ENCODE assay signal across 11 cellular contexts in genomic region chr17:47325176-47325575, GRCh38. TPM values are rescaled to one million over a fixed set of nuclear protein-coding genes. Genes with fewer than 3 reads are reported as not detected.
DNase-seq lines count a peak whose midpoint lies in the region; ATAC-seq and TF ChIP-seq lines count a peak whose summit lies in the region.
"Had no signal": no experiment of that assay in that cellular context is flagged by ENCODE, and none has a peak within 500 bp of the region (broad histone marks: within the 10 kb centered on the region; RNA-seq: fewer than 3 reads in every experiment).

No MANE protein-coding gene starts in this region.

- H3K4me1 Mint-ChIP-seq in activated B cell treated with CpG ODN at 0.5 μM for 24 hours, result peaks cover 24% of the 10 kb centered on the region
- peaks cover 14% of the 10 kb centered on the region for H3K4me1 Mint-ChIP-seq in memory B cell

- H4K20me1 ChIP-seq in BLaER1, result no peaks in the 10 kb centered on the region

- H3K36me3 ChIP-seq in BLaER1 (no peaks in the 10 kb centered on the region), GM06990 (ENCODE audit: control insufficient read depth, insufficient read depth, low read length) (no peaks in the 10 kb centered on the region)

- H3K27me3 Mint-ChIP-seq in activated B cell treated with CpG ODN at 0.5 μM for 24 hours (no peaks in the 10 kb centered on the region), memory B cell (no peaks in the 10 kb centered on the region)

- intact Hi-C loops in activated B cell treated with CpG ODN at 0.5 μM for 24 hours (cut with micrococcal nuclease), result loop anchor here (10.0 kb wide), 2 partner anchors 260 to 320 kb away; no protein-coding TSS in a partner anchor

- no peaks in the 10 kb centered on the region for H3K27me3 ChIP-seq in BLaER1
- no peaks in the 10 kb centered on the region for H3K27me3 ChIP-seq in GM06990 (replicated peaks; ENCODE audit: control insufficient read depth, insufficient read depth, low read length)

- H3K9me3 ChIP-seq in BLaER1, result peaks cover 16% of the 10 kb centered on the region

- peaks cover 13% of the 10 kb centered on the region for H3K4me1 ChIP-seq in BLaER1

- H3K4me2 ChIP-seq in BLaER1, result peak overlapping the region; percentile 96

- peak overlapping the region; percentile 85 for H3K9ac ChIP-seq in BLaER1

- CTCF ChIA-PET in activated B cell treated with CpG ODN at 0.5 μM for 24 hours (lab: Charles Lee), result interaction anchor here (1.4 kb wide), 1 partner anchor 94 kb away, joined by 7 read pairs; no protein-coding TSS in a partner anchor

- POLR2A ChIA-PET in activated B cell treated with CpG ODN at 0.5 μM for 24 hours (lab: Charles Lee), result interaction anchor here (0.6 to 2.8 kb wide), 20 partner anchors 10 to 1132 kb away, joined by 3 to 27 read pairs (median 6); partner anchors contain the start of genes CDC27, KANSL1 and KPNB1

- H3K36me3 Mint-ChIP-seq in activated B cell treated with CpG ODN at 0.5 μM for 24 hours (ENCODE audit: low read depth) (peaks cover 24% of the 10 kb centered on the region), memory B cell (peaks cover 10% of the 10 kb centered on the region)

- no peak for ATAC-seq in activated B cell treated with CpG ODN at 0.5 μM for 24 hours (ENCODE audit: low read depth)
- ATAC-seq in memory B cell (ENCODE audit: low read depth), result no peak
- no peak for ATAC-seq in HG03025 (IDR thresholded peaks at IDR 0.05; ENCODE audit: low FRiP score, unreplicated experiment)

- H3K27ac Mint-ChIP-seq in activated B cell treated with CpG ODN at 0.5 μM for 24 hours (peak overlapping the region; percentile 99), memory B cell (peak overlapping the region; percentile 100)

- H3K4me3 Mint-ChIP-seq in activated B cell treated with CpG ODN at 0.5 μM for 24 hours (peak overlapping the region; percentile 98), memory B cell (peak overlapping the region; percentile 97)

- peak; percentile 13 for DNase-seq in GM06990 (ENCODE audit: extremely low read depth, insufficient read length)
- no peak for DNase-seq in activated B cell treated with CpG ODN at 0.5 μM for 24 hours
- no peak for DNase-seq in memory B cell (ENCODE audit: low spot score in 2 of 2)
- DNase-seq in dedifferentiated amniotic fluid mesenchymal stem cell (ENCODE audit: extremely low spot score), result no peak
- DNase-seq in DMS 273 treated with DMSO at 0.1 percent for 48 hours (lab: John Stamatoyannopoulos, UW), result no peak
- no peak for DNase-seq in NCI-H510A treated with DMSO at 0.1 percent for 48 hours (lab: John Stamatoyannopoulos, UW)
- DNase-seq: MM.1S; stimulated activated CD4-positive, alpha-beta T cell treated with anti-CD3 and anti-CD28 coated beads, Interleukin-2, amount 100 ng/mL, for 48 hours had no signal

- peak overlapping the region; percentile 92 for H3K27ac ChIP-seq in BLaER1
- H3K27ac ChIP-seq: C4-2B had no signal

- H3K4me3 ChIP-seq in BLaER1 (peak overlapping the region; percentile 76), GM06990 (replicated peaks; ENCODE audit: low read depth, low read length) (peak overlapping the region; percentile 95)

- no peaks in the 10 kb centered on the region for H3K9me3 Mint-ChIP-seq in activated B cell treated with CpG ODN at 0.5 μM for 24 hours
- peaks cover 3% of the 10 kb centered on the region for H3K9me3 Mint-ChIP-seq in memory B cell

- no peak for TF ChIP-seq CTCF in GM06990 (IDR thresholded peaks at IDR 0.05; ENCODE audit: insufficient read depth, low read length, poor library complexity, severe bottlenecking)
- no peak for TF ChIP-seq CTCF in activated B cell treated with CpG ODN at 0.5 μM for 24 hours (IDR thresholded peaks at IDR 0.05)

RNA-seq across cellular contexts. Expression of gene EFCAB13, which starts 1.4 kb away (rescaled TPM):
- total RNA-seq in activated B cell treated with CpG ODN at 0.5 μM for 24 hours, result 23.6 and 25.4 TPM in 2 replicates
